Comparison of ENCODE assay signal across 8 cellular contexts in the genomic region with DNA sequence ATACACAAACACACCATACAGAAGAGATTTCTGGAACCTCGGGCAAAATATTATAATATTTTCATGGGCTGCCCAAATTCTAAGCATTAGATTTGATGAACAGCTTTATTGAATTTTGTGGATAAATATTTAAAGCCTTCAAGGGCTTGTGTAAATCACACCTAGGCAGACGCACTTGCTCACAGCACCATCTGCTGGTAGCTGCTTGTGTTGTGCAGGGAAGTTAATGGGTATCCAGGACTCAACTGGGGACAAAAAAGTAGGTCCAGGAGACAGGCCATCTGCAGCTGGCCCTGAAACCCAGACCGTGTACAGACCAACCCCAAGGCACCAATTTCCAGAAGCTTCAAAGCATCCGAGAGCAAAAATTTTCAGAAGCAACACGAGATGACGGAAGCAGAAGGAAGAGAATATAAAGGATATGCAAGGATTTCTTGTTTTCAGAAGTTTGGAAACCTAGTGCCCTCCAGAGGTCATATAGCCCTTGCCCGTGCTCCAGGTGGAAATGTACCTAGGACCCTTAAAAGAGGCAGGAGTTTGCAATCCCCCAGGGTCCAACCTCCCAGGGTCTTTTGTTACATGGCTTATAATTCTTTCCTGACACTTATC.
DNase-seq lines count a peak whose midpoint lies in the region; ATAC-seq and TF ChIP-seq lines count a peak whose summit lies in the region.

No MANE protein-coding gene starts in this region.

- DNase-seq in CD4-positive, alpha-beta T cell = no peak
- DNase-seq in HT1080 (ENCODE audit: low read depth) (peak; percentile 47), NOMO-1 treated with dmso at 0.1 percent for 144 hours (lab: John Stamatoyannopoulos, UW; ENCODE audit: unreplicated experiment) (peak; percentile 2), mammary epithelial cell (peak; percentile 43), kidney epithelial cell (ENCODE audit: low read depth) (peak; percentile 7), T-helper 9 cell (no peak)
- peak; percentile 21 for DNase-seq in stimulated activated naive B cell treated with anti-CD40 and anti-IgM and Interleukin-4, amounts not matched to agents 10 μg/mL and 1 μg/mL and 100 μg/mL, for 72 hours

- no peaks in the 10 kb centered on the region for H3K9me3 ChIP-seq in CD4-positive, alpha-beta T cell (ENCODE audit: control insufficient read depth, low read length)
- H3K9me3 ChIP-seq in mammary epithelial cell (replicated peaks; ENCODE audit: insufficient read depth, low read length) = no peaks in the 10 kb centered on the region

- H3K4me1 ChIP-seq in mammary epithelial cell (ENCODE audit: insufficient read depth, low read length) = no peaks in the 10 kb centered on the region

- H3K4me3 ChIP-seq in mammary epithelial cell (replicated peaks in 1 of 3; ENCODE audit: insufficient read depth in 1 of 3, low read depth in 2 of 3, low read length in 3 of 3) = no peak overlapping the region
- H3K4me3 ChIP-seq in kidney epithelial cell (ENCODE audit: low read depth, low read length) = no peak overlapping the region

- H3K27ac ChIP-seq in CD4-positive, alpha-beta T cell (ENCODE audit: low read depth, low read length) = no peak overlapping the region
- H3K27ac ChIP-seq in mammary epithelial cell (ENCODE audit: insufficient read depth, low read depth, low read length) = no peak overlapping the region

- 12% methylated on average over 7 of the region's 7 CpGs for WGBS in mammary epithelial cell (ENCODE audit: low coverage, missing lambda C conversion rate)

- BruUV-seq in mammary epithelial cell (replicated peaks; lab: Mats Ljungman, UMichigan) = no TSS peak

- POLR2A ChIA-PET in CD4-positive, alpha-beta T cell (lab: Charles Lee) = no interaction called here

- intact Hi-C loops in CD4-positive, alpha-beta T cell (cut with DNase I, micrococcal nuclease) = no loop called here
- intact Hi-C loops in mammary epithelial cell (cut with micrococcal nuclease) = loop anchor here (1.0 kb wide), 3 partner anchors 110 to 843 kb away; no protein-coding TSS in a partner anchor

- H3K79me2 ChIP-seq in mammary epithelial cell (ENCODE audit: insufficient read depth, low read length) = no peaks in the 10 kb centered on the region

- no peak overlapping the region for H3K27ac Mint-ChIP-seq in CD4-positive, alpha-beta T cell
- no peak overlapping the region for H3K27ac Mint-ChIP-seq in stimulated activated naive B cell treated with anti-CD40 and anti-IgM and Interleukin-4, amounts not matched to agents 10 μg/mL and 1 μg/mL and 100 μg/mL, for 72 hours

- TF ChIP-seq CTCF in CD4-positive, alpha-beta T cell (IDR thresholded peaks at IDR 0.05) = peak; percentile 37
- TF ChIP-seq CTCF in mammary epithelial cell (conservative IDR thresholded peaks at IDR 0.05 in 1 of 2, IDR thresholded peaks at IDR 0.05 in 1 of 2; ENCODE audit: extremely low read depth in 1 of 2, insufficient read depth in 1 of 2, low read depth in 1 of 2, low read length in 2 of 2) = peak; percentile 87 to 89
- peak; percentile 84 for TF ChIP-seq CTCF in kidney epithelial cell (IDR thresholded peaks at IDR 0.05; ENCODE audit: insufficient read depth, low read length, poor library complexity, severe bottlenecking)

- in situ Hi-C loops in mammary epithelial cell (cut with MboI; ENCODE audit: low sequenced_read_pairs in 2 of 2) = no loop called here

- H3K36me3 Mint-ChIP-seq in CD4-positive, alpha-beta T cell (ENCODE audit: low read depth) = no peaks in the 10 kb centered on the region
- H3K36me3 Mint-ChIP-seq in stimulated activated naive B cell treated with anti-CD40 and anti-IgM and Interleukin-4, amounts not matched to agents 10 μg/mL and 1 μg/mL and 100 μg/mL, for 72 hours = no peaks in the 10 kb centered on the region

- dilution Hi-C loops in mammary epithelial cell (cut with HindIII; ENCODE audit: low sequenced_read_pairs) = no loop called here

- H2AFZ ChIP-seq in mammary epithelial cell (ENCODE audit: low read depth, low read length) = no peak overlapping the region

- CTCF ChIA-PET in CD4-positive, alpha-beta T cell (lab: Charles Lee) = no interaction called here
- CTCF ChIA-PET in mammary epithelial cell (lab: Charles Lee; ENCODE audit: low non-redundant PET) = interaction anchor here (0.6 kb wide), 1 partner anchor 1586 kb away, joined by 4 read pairs; no protein-coding TSS in a partner anchor

- H3K4me3 Mint-ChIP-seq in CD4-positive, alpha-beta T cell = no peak overlapping the region
- H3K4me3 Mint-ChIP-seq in stimulated activated naive B cell treated with anti-CD40 and anti-IgM and Interleukin-4, amounts not matched to agents 10 μg/mL and 1 μg/mL and 100 μg/mL, for 72 hours = no peak overlapping the region

- H3K4me2 ChIP-seq in mammary epithelial cell (ENCODE audit: insufficient read depth, low read depth, low read length) = no peak overlapping the region

- H3K4me1 Mint-ChIP-seq in CD4-positive, alpha-beta T cell (ENCODE audit: low read depth) = no peaks in the 10 kb centered on the region
- H3K4me1 Mint-ChIP-seq in stimulated activated naive B cell treated with anti-CD40 and anti-IgM and Interleukin-4, amounts not matched to agents 10 μg/mL and 1 μg/mL and 100 μg/mL, for 72 hours = no peaks in the 10 kb centered on the region

- no peaks in the 10 kb centered on the region for H3K36me3 ChIP-seq in mammary epithelial cell (ENCODE audit: insufficient read depth, low read length)
- H3K36me3 ChIP-seq in kidney epithelial cell (ENCODE audit: control insufficient read depth, insufficient read depth, low read length) = no peaks in the 10 kb centered on the region

- peaks cover 12% of the 10 kb centered on the region for H3K27me3 Mint-ChIP-seq in CD4-positive, alpha-beta T cell
- H3K27me3 Mint-ChIP-seq in stimulated activated naive B cell treated with anti-CD40 and anti-IgM and Interleukin-4, amounts not matched to agents 10 μg/mL and 1 μg/mL and 100 μg/mL, for 72 hours = peaks cover 4 to 29% of the 10 kb centered on the region in 2 donors

- no peaks in the 10 kb centered on the region for H3K9me3 Mint-ChIP-seq in CD4-positive, alpha-beta T cell
- peaks cover 0 to 3% of the 10 kb centered on the region in 2 donors for H3K9me3 Mint-ChIP-seq in stimulated activated naive B cell treated with anti-CD40 and anti-IgM and Interleukin-4, amounts not matched to agents 10 μg/mL and 1 μg/mL and 100 μg/mL, for 72 hours

- H3K9ac ChIP-seq in mammary epithelial cell (ENCODE audit: insufficient read depth, low read length) = no peak overlapping the region

- no peaks in the 10 kb centered on the region for H4K20me1 ChIP-seq in mammary epithelial cell (ENCODE audit: insufficient read depth, low read length)

- H3K27me3 ChIP-seq in CD4-positive, alpha-beta T cell (ENCODE audit: control insufficient read depth, insufficient read depth, low read length) = no peaks in the 10 kb centered on the region
- no peaks in the 10 kb centered on the region for H3K27me3 ChIP-seq in mammary epithelial cell (ENCODE audit: insufficient read depth, low read length)
- H3K27me3 ChIP-seq in kidney epithelial cell (ENCODE audit: control insufficient read depth, insufficient read depth, low read length) = peaks cover 3% of the 10 kb centered on the region

- no peak for ATAC-seq in CD4-positive, alpha-beta T cell (ENCODE audit: poor library complexity)
- peak; percentile 76 for ATAC-seq in GM18868 (IDR thresholded peaks at IDR 0.05; ENCODE audit: unreplicated experiment)
- peak; percentile 72 to 74 for ATAC-seq in stimulated activated naive B cell treated with anti-CD40 and anti-IgM and Interleukin-4, amounts not matched to agents 10 μg/mL and 1 μg/mL and 100 μg/mL, for 72 hours (replicated peaks)

Comparison
In these comparisons a context has a peak if more than half of its experiments do, and no peak if none do; other contexts are left out.
1. DNase-seq: peak in HT1080 (single experiment), NOMO-1 treated with dmso at 0.1 percent for 144 hours (single experiment), mammary epithelial cell (single experiment), kidney epithelial cell (single experiment) and stimulated activated naive B cell treated with anti-CD40 and anti-IgM and Interleukin-4, amounts not matched to agents 10 μg/mL and 1 μg/mL and 100 μg/mL, for 72 hours (single experiment); none in CD4-positive, alpha-beta T cell (0 of 10) and T-helper 9 cell (single experiment).
2. CTCF ChIP-seq: peak in every context shown above with its lines; median percentile 88 in mammary epithelial cell; 84 in kidney epithelial cell; 37 in CD4-positive, alpha-beta T cell.